Comparison of ENCODE assay signal across 17 cellular contexts in the genomic region with DNA sequence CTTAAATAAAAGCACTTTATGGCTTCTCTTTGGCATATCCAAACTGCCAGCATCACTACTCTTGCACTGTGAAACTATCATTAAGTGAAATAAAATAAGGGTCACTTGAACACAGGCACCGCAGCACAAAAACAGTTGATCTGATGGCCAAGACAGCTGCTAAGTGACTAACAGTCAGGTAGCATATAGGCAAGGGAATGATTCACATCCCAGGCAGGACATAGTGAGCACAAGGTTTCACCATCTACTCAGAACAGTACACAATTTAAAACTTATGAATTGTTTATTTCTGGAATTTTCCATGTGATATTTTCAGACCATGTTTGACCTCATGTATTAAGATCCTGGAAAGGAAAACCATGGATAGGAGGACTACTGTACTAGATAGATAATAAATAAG.
"Had no signal": no experiment of that assay in that cellular context is flagged by ENCODE, and none has a peak within 500 bp of the region (broad histone marks: within the 10 kb centered on the region; RNA-seq: fewer than 3 reads in every experiment).

No MANE protein-coding gene starts in this region.

- H3K4me1 ChIP-seq: pancreas had no signal

- H3K27me3 ChIP-seq: heart left ventricle, pancreas, stomach had no signal

- H3K36me3 ChIP-seq: heart left ventricle, left ventricle myocardium inferior, pancreas, stomach, thoracic aorta had no signal

- H3K9me3 ChIP-seq: pancreas, stomach had no signal

- H3K4me3 ChIP-seq: heart left ventricle, left ventricle myocardium inferior, pancreas, stomach, thoracic aorta had no signal

- FAIRE-seq: pancreas had no signal

- H3K27ac ChIP-seq: heart left ventricle, left ventricle myocardium inferior, pancreas, stomach, thoracic aorta had no signal

- DNase-seq: activated CD4-positive, alpha-beta memory T cell treated with anti-CD3 and anti-CD28 coated beads for 36 hours; activated gamma-delta T cell treated with Interleukin-2 at 50 U/mL for 16 hours; activated naive CD8-positive, alpha-beta T cell treated with anti-CD3 and anti-CD28 coated beads, Interleukin-2, amount 10 ng/mL, durations not matched to agents 7 days and 5 days; activated T-cell treated with anti-CD3 and anti-CD28 coated beads, Interleukin-2, amount 50 U/mL, for 72 hours; aorta; cortex of kidney; endodermal cell; foreskin melanocyte; heart left ventricle; islet precursor cell; left ventricle myocardium inferior; mesendoderm; pancreas; stimulated activated CD4-positive, alpha-beta T cell treated with anti-CD3 and anti-CD28 coated beads, Interleukin-4, amount 100 ng/mL, for 24 hours; stomach; T-helper 9 cell had no signal
